ENCODE assay signal across 17 cellular contexts in genomic region chr7:75563171-75563570, GRCh38.
A peak's percentile ranks its signal among the peaks of the same experiment; 100 is the strongest.
DNase-seq lines count a peak whose midpoint lies in the region; ATAC-seq and TF ChIP-seq lines count a peak whose summit lies in the region.
"Had no signal": no experiment of that assay in that cellular context is flagged by ENCODE, and none has a peak within 500 bp of the region (broad histone marks: within the 10 kb centered on the region; RNA-seq: fewer than 3 reads in every experiment).

No MANE protein-coding gene starts in this region.

- no peaks in the 10 kb centered on the region for H3K27me3 Mint-ChIP-seq in neural progenitor cell (ENCODE audit: insufficient read depth, low read depth)
- H3K27me3 Mint-ChIP-seq in activated naive CD8-positive, alpha-beta T cell treated with anti-CD3 and anti-CD28 coated beads, Interleukin-2, amount 50 U/mL, for 24 hours, result no peaks in the 10 kb centered on the region
- H3K27me3 Mint-ChIP-seq: CD4-positive, CD25-positive, alpha-beta regulatory T cell had no signal

- no peak overlapping the region for H3K4me3 Mint-ChIP-seq in neural progenitor cell
- H3K4me3 Mint-ChIP-seq in activated naive CD8-positive, alpha-beta T cell treated with anti-CD3 and anti-CD28 coated beads, Interleukin-2, amount 50 U/mL, for 24 hours, result no peak overlapping the region
- H3K4me3 Mint-ChIP-seq: CD4-positive, CD25-positive, alpha-beta regulatory T cell; CD8-positive, alpha-beta memory T cell had no signal

- no peaks in the 10 kb centered on the region for H3K9me3 ChIP-seq in HUES6 (ENCODE audit: control insufficient read depth, insufficient read depth, low read depth, low read length)
- H3K9me3 ChIP-seq in neural progenitor cell (ENCODE audit: low read depth), result no peaks in the 10 kb centered on the region
- H3K9me3 ChIP-seq: BE2C, HAP-1 had no signal

- peaks cover 10% of the 10 kb centered on the region for H3K4me1 Mint-ChIP-seq in neural progenitor cell
- no peaks in the 10 kb centered on the region for H3K4me1 Mint-ChIP-seq in activated naive CD8-positive, alpha-beta T cell treated with anti-CD3 and anti-CD28 coated beads, Interleukin-2, amount 50 U/mL, for 24 hours
- H3K4me1 Mint-ChIP-seq: CD4-positive, CD25-positive, alpha-beta regulatory T cell; CD8-positive, alpha-beta memory T cell had no signal

- H3K27ac Mint-ChIP-seq in neural progenitor cell, result peak overlapping the region; percentile 46
- H3K27ac Mint-ChIP-seq in activated naive CD8-positive, alpha-beta T cell treated with anti-CD3 and anti-CD28 coated beads, Interleukin-2, amount 50 U/mL, for 24 hours, result no peak overlapping the region
- H3K27ac Mint-ChIP-seq: CD4-positive, CD25-positive, alpha-beta regulatory T cell; CD8-positive, alpha-beta memory T cell had no signal

- no peaks in the 10 kb centered on the region for H4K20me1 ChIP-seq in neural progenitor cell (ENCODE audit: low read depth)

- no peaks in the 10 kb centered on the region for H3K79me2 ChIP-seq in neural progenitor cell (ENCODE audit: low read depth)

- peaks cover 11% of the 10 kb centered on the region for H3F3A ChIP-seq in neural progenitor cell (ENCODE audit: low read depth)

- H2AFZ ChIP-seq in neural progenitor cell (replicated peaks), result no peak overlapping the region

- H3K4me1 ChIP-seq in HUES6 (ENCODE audit: control insufficient read depth, insufficient read depth, low read length), result no peaks in the 10 kb centered on the region
- peaks cover 11% of the 10 kb centered on the region for H3K4me1 ChIP-seq in neural progenitor cell
- H3K4me1 ChIP-seq: BE2C, HAP-1 had no signal

- H3K9ac ChIP-seq in HUES6 (ENCODE audit: low read length), result peak overlapping the region; percentile 6
- no peak overlapping the region for H3K9ac ChIP-seq in neural progenitor cell

- TF ChIP-seq CTCF in VCaP (conservative IDR thresholded peaks at IDR 0.05) (no peak), neural progenitor cell (IDR thresholded peaks at IDR 0.05) (no peak)

- H3K27me3 ChIP-seq in HUES6 (ENCODE audit: control insufficient read depth, insufficient read depth, low read length), result no peaks in the 10 kb centered on the region
- no peaks in the 10 kb centered on the region for H3K27me3 ChIP-seq in neural progenitor cell
- H3K27me3 ChIP-seq: BE2C had no signal

- ATAC-seq in activated naive CD8-positive, alpha-beta T cell treated with anti-CD3 and anti-CD28 coated beads, Interleukin-2, amount 50 U/mL, for 24 hours, result no peak
- ATAC-seq: K562 had no signal

- H3K36me3 Mint-ChIP-seq in neural progenitor cell, result peaks cover 37% of the 10 kb centered on the region
- peaks cover 22% of the 10 kb centered on the region for H3K36me3 Mint-ChIP-seq in activated naive CD8-positive, alpha-beta T cell treated with anti-CD3 and anti-CD28 coated beads, Interleukin-2, amount 50 U/mL, for 24 hours (ENCODE audit: low read depth)

- H3K4me3 ChIP-seq in HUES6 (ENCODE audit: low read depth, low read length) (no peak overlapping the region), neural progenitor cell (no peak overlapping the region)
- H3K4me3 ChIP-seq: HAP-1, K562 had no signal

- no peak overlapping the region for H3K27ac ChIP-seq in HUES6 (ENCODE audit: low read depth, low read length)
- peak overlapping the region; percentile 99 for H3K27ac ChIP-seq in VCaP
- peak overlapping the region; percentile 67 for H3K27ac ChIP-seq in neural progenitor cell

- peaks cover 92% of the 10 kb centered on the region for H3K36me3 ChIP-seq in HUES6 (ENCODE audit: control insufficient read depth, insufficient read depth, low read length)
- peaks cover 4% of the 10 kb centered on the region for H3K36me3 ChIP-seq in neural progenitor cell

- DNase-seq in neural progenitor cell (ENCODE audit: low spot score), result no peak
- no peak for DNase-seq in NCI-H510A treated with DMSO at 0.1 percent for 48 hours (lab: John Stamatoyannopoulos, UW)
- no peak for DNase-seq in activated naive CD8-positive, alpha-beta T cell treated with anti-CD3 and anti-CD28 coated beads, Interleukin-2, amount 50 U/mL, for 24 hours
- no peak for DNase-seq in cerebellar cortex (ENCODE audit: low spot score)
- DNase-seq: ACHN; BE2C; C1 segment of cervical spinal cord; CD4-positive, CD25-positive, alpha-beta regulatory T cell; CD8-positive, alpha-beta memory T cell; COR-L47; DMS153; DMS79; GDM1 had no signal

- H3K4me2 ChIP-seq in neural progenitor cell, result no peak overlapping the region

- H3K9me3 Mint-ChIP-seq in neural progenitor cell, result no peaks in the 10 kb centered on the region
- H3K9me3 Mint-ChIP-seq in activated naive CD8-positive, alpha-beta T cell treated with anti-CD3 and anti-CD28 coated beads, Interleukin-2, amount 50 U/mL, for 24 hours, result peaks cover 9% of the 10 kb centered on the region
